In genomic region chr19:23070353-23070781, GRCh38 we compare ENCODE assay signal across 8 cellular contexts. TPM values are rescaled to one million over a fixed set of nuclear protein-coding genes. Genes with fewer than 3 reads are reported as not detected.
DNase-seq lines count a peak whose midpoint lies in the region; ATAC-seq and TF ChIP-seq lines count a peak whose summit lies in the region.

No MANE protein-coding gene starts in this region.

- peaks cover 7% of the 10 kb centered on the region for H3K36me3 Mint-ChIP-seq in activated naive CD4-positive, alpha-beta T cell treated with anti-CD3 and anti-CD28 coated beads for 36 hours (ENCODE audit: low read depth)

- CTCF ChIA-PET in activated naive CD4-positive, alpha-beta T cell treated with anti-CD3 and anti-CD28 coated beads for 36 hours (lab: Charles Lee) = interaction anchor here (0.6 kb wide), 1 partner anchor 40 kb away, joined by 3 read pairs; no protein-coding TSS in a partner anchor

- no peaks in the 10 kb centered on the region for H3K4me1 Mint-ChIP-seq in activated naive CD4-positive, alpha-beta T cell treated with anti-CD3 and anti-CD28 coated beads for 36 hours (ENCODE audit: low read depth)

- intact Hi-C loops in activated naive CD4-positive, alpha-beta T cell treated with anti-CD3 and anti-CD28 coated beads for 36 hours (cut with micrococcal nuclease) = no loop called here
- intact Hi-C loops in left ventricle myocardium superior (cut with micrococcal nuclease) = no loop called here
- intact Hi-C loops in upper lobe of right lung (cut with DNase I) = no loop called here

- no peak overlapping the region for H3K27ac ChIP-seq in upper lobe of right lung

- H3K4me3 Mint-ChIP-seq in activated naive CD4-positive, alpha-beta T cell treated with anti-CD3 and anti-CD28 coated beads for 36 hours = no peak overlapping the region

- H3K9me3 Mint-ChIP-seq in activated naive CD4-positive, alpha-beta T cell treated with anti-CD3 and anti-CD28 coated beads for 36 hours = peaks cover 24% of the 10 kb centered on the region

- H3K27ac Mint-ChIP-seq in activated naive CD4-positive, alpha-beta T cell treated with anti-CD3 and anti-CD28 coated beads for 36 hours = no peak overlapping the region

- peak; percentile 23 for TF ChIP-seq CTCF in WI38 (IDR thresholded peaks at IDR 0.05; ENCODE audit: low read depth, low read length)
- peak; percentile 37 for TF ChIP-seq CTCF in upper lobe of right lung (IDR thresholded peaks at IDR 0.05)

- peaks cover 40% of the 10 kb centered on the region for H3K27me3 Mint-ChIP-seq in activated naive CD4-positive, alpha-beta T cell treated with anti-CD3 and anti-CD28 coated beads for 36 hours (ENCODE audit: low read depth)

- H3K36me3 ChIP-seq in upper lobe of right lung = no peaks in the 10 kb centered on the region

- H3K4me3 ChIP-seq in WI38 (ENCODE audit: low read depth, low read length) (no peak overlapping the region), upper lobe of right lung (no peak overlapping the region)

- H3K9me3 ChIP-seq in upper lobe of right lung = no peaks in the 10 kb centered on the region

- no peaks in the 10 kb centered on the region for H3K27me3 ChIP-seq in upper lobe of right lung

- ATAC-seq in left ventricle myocardium superior = peak; percentile 75
- ATAC-seq in upper lobe of right lung = peak; percentile 13

- peak; percentile 36 for DNase-seq in activated naive CD4-positive, alpha-beta T cell treated with anti-CD3 and anti-CD28 coated beads for 36 hours
- DNase-seq in activated naive CD4-positive, alpha-beta T cell treated with Interleukin-2 at 50 U/mL for 16 hours = no peak
- peak; percentile 37 for DNase-seq in left ventricle myocardium superior
- DNase-seq in upper lobe of right lung = no peak
- DNase-seq in cerebellum (ENCODE audit: low spot score) = no peak
- no peak for DNase-seq in HT-29 (ENCODE audit: low spot score)
- DNase-seq in NCI-H1436 treated with DMSO at 0.1 percent for 48 hours (lab: John Stamatoyannopoulos, UW) = no peak

- H3K4me1 ChIP-seq in upper lobe of right lung = peaks cover 4% of the 10 kb centered on the region

RNA-seq across cellular contexts. Expression of gene ZNF730, which starts 46.5 kb away (rescaled TPM):
- under 1 TPM; 0.52 to 0.81 TPM for total RNA-seq in activated naive CD4-positive, alpha-beta T cell treated with anti-CD3 and anti-CD28 coated beads for 36 hours
- not detected for total RNA-seq in left ventricle myocardium superior
- 0.81 TPM for total RNA-seq in upper lobe of right lung
- total RNA-seq in cerebellum = 14.1 TPM
- total RNA-seq in HT-29 (2014; rRNA removed; shearing (Covaris generic)) = not detected in 2 replicates

Comparison
In these comparisons a context has a peak if more than half of its experiments do, and no peak if none do; other contexts are left out.
1. DNase-seq: peak in activated naive CD4-positive, alpha-beta T cell treated with anti-CD3 and anti-CD28 coated beads for 36 hours (single experiment) and left ventricle myocardium superior (single experiment); none in activated naive CD4-positive, alpha-beta T cell treated with Interleukin-2 at 50 U/mL for 16 hours (single experiment), upper lobe of right lung (single experiment), cerebellum (single experiment), HT-29 (single experiment) and NCI-H1436 treated with DMSO at 0.1 percent for 48 hours (single experiment).